25 cellular contexts compared by ENCODE assay signal in genomic region chr11:13405220-13405619, GRCh38. TPM values are rescaled to one million over a fixed set of nuclear protein-coding genes. Genes with fewer than 3 reads are reported as not detected.
A peak's percentile ranks its signal among the peaks of the same experiment; 100 is the strongest.
DNase-seq lines count a peak whose midpoint lies in the region; ATAC-seq, FAIRE-seq and TF ChIP-seq lines count a peak whose summit lies in the region.
"Had no signal": no experiment of that assay in that cellular context is flagged by ENCODE, and none has a peak within 500 bp of the region (broad histone marks: within the 10 kb centered on the region; RNA-seq: fewer than 3 reads in every experiment).

No MANE protein-coding gene starts in this region.

- H3K36me3 ChIP-seq in colonic mucosa: no peaks in the 10 kb centered on the region
- H3K36me3 ChIP-seq in mucosa of descending colon (ENCODE audit: low read depth): no peaks in the 10 kb centered on the region
- peaks cover 0 to 13% (median 4%) of the 10 kb centered on the region in 4 donors for H3K36me3 ChIP-seq in transverse colon
- H3K36me3 ChIP-seq: BE2C had no signal

- H3K4me1 ChIP-seq in colonic mucosa (no peaks in the 10 kb centered on the region), mucosa of descending colon (ENCODE audit: low read depth) (peaks cover 3% of the 10 kb centered on the region), transverse colon (peaks cover 0 to 18% (median 5%) of the 10 kb centered on the region in 4 donors)
- H3K4me1 ChIP-seq: BE2C, BLaER1 had no signal

- in situ Hi-C loops in transverse colon (cut with MboI; ENCODE audit: low pct_ligation_motif_present in 1 of 4, low pct_unique_long_range_greater_than_20kb in 1 of 4, low sequenced_read_pairs in 3 of 4): no loop called here

- no peak for TF ChIP-seq CTCF in colonic mucosa (IDR thresholded peaks at IDR 0.05)
- TF ChIP-seq CTCF in mucosa of descending colon (IDR thresholded peaks at IDR 0.05): no peak
- peak in 1 of 5 experiments; percentile 12 for TF ChIP-seq CTCF in transverse colon (IDR thresholded peaks at IDR 0.05)

- TF ChIP-seq POLR2A in GM12892 (IDR thresholded peaks at IDR 0.05; ENCODE audit: low read depth, low read length) (no peak), transverse colon (IDR thresholded peaks at IDR 0.05) (no peak)

- intact Hi-C loops in colonic mucosa (cut with DNase I) (no loop called here), mucosa of descending colon (cut with DNase I, micrococcal nuclease) (no loop called here), transverse colon (cut with DNase I; ENCODE audit: low total_unique reads) (no loop called here)

- FAIRE-seq in GM12892 (lab: Jason Lieb, UNC): peak; percentile 51
- FAIRE-seq: A204.1, GM12878 had no signal

- H3K27ac ChIP-seq in colonic mucosa (no peak overlapping the region), transverse colon (peak overlapping the region in 2 of 4 donors; percentile 4 to 38)
- H3K27ac ChIP-seq: BLaER1 had no signal

- TF ChIP-seq EP300 in transverse colon (IDR thresholded peaks at IDR 0.05; ENCODE audit: low read depth): no peak

- WGBS in transverse colon (ENCODE audit: low coverage in 1 of 2), 2 donors: 69% methylated on average over 4 of the region's 4 CpGs

- H3K27me3 ChIP-seq in colonic mucosa (no peaks in the 10 kb centered on the region), transverse colon (no peaks in the 10 kb centered on the region)
- H3K27me3 ChIP-seq: BE2C, BLaER1 had no signal

- no peak for DNase-seq in GM12892 (ENCODE audit: insufficient read length)
- peak; percentile 49 for DNase-seq in colonic mucosa
- peak in 1 of 3 donors; percentile 84 for DNase-seq in mucosa of descending colon
- DNase-seq in transverse colon: peak; percentile 48
- DNase-seq in hepatic stellate cell (ENCODE audit: low spot score): no peak
- DNase-seq: 8988T; ACHN; BE2C; C1 segment of cervical spinal cord; CD4-positive, alpha-beta memory T cell; CD4-positive, CD25-positive, alpha-beta regulatory T cell; CD8-positive, alpha-beta memory T cell; COR-L47; DMS 273 treated with DMSO at 0.1 percent for 48 hours; DMS153; DMS53; DMS79; DND-41; GDM1 had no signal

- H3K9me3 ChIP-seq in colonic mucosa (no peaks in the 10 kb centered on the region), mucosa of descending colon (no peaks in the 10 kb centered on the region), transverse colon (no peaks in the 10 kb centered on the region)
- H3K9me3 ChIP-seq: BE2C had no signal

- H3K4me3 ChIP-seq in colonic mucosa: no peak overlapping the region
- no peak overlapping the region for H3K4me3 ChIP-seq in mucosa of descending colon
- no peak overlapping the region for H3K4me3 ChIP-seq in transverse colon
- H3K4me3 ChIP-seq: BLaER1, GM12878 had no signal

- no peak overlapping the region for H3K9ac ChIP-seq in colonic mucosa (ENCODE audit: low read depth in 2 of 2, low read length in 2 of 2)
- H3K9ac ChIP-seq: BLaER1 had no signal

- peak; percentile 96 for ATAC-seq in mucosa of descending colon
- ATAC-seq in SK-N-SH treated with all-trans-retinoic acid at 6 μM for 48 hours: no peak
- ATAC-seq in GM18861 (IDR thresholded peaks at IDR 0.05; ENCODE audit: unreplicated experiment): no peak
- ATAC-seq in HG02970 (IDR thresholded peaks at IDR 0.05; ENCODE audit: low FRiP score, unreplicated experiment): no peak
- ATAC-seq: GM12878 had no signal

TF ChIP-seq in SK-N-SH treated with all-trans-retinoic acid at 6 μM for 48 hours, 23 proteins besides CTCF, POLR2A, EP300 and RAD21:
- TF ChIP-seq ZNF565 (CRISPR knock-in tag; conservative IDR thresholded peaks at IDR 0.05; ENCODE audit: low read depth): no peak
- TF ChIP-seq CREB5 (CRISPR knock-in tag; IDR thresholded peaks at IDR 0.05; ENCODE audit: low read depth): no peak
- TF ChIP-seq ARNTL (CRISPR knock-in tag; IDR thresholded peaks at IDR 0.05; ENCODE audit: borderline replicate concordance, low read depth): no peak
- TF ChIP-seq TCF4 (CRISPR knock-in tag; IDR thresholded peaks at IDR 0.05; ENCODE audit: borderline replicate concordance): no peak
- TF ChIP-seq ZFP3 (CRISPR knock-in tag; IDR thresholded peaks at IDR 0.05): no peak
- TF ChIP-seq RARB (CRISPR knock-in tag; IDR thresholded peaks at IDR 0.05): no peak
- no peak for TF ChIP-seq ZNF8 (CRISPR knock-in tag; IDR thresholded peaks at IDR 0.05)

RNA-seq across cellular contexts. Expression of gene BTBD10, which starts 57.8 kb away (rescaled TPM):
- polyA plus RNA-seq in GM12892 (2012; ENCODE audit: missing spikeins): 21.4 TPM
- total RNA-seq in colonic mucosa (10 to 100 TPM; 31.8 to 34.5 TPM), mucosa of descending colon (10 to 100 TPM; 28.2 to 37.8 (median 29.5) TPM), transverse colon (10 to 100 TPM in 3 of 4 donors, 1 to 10 TPM in 1; 9.0 to 39.9 (median 32.9) TPM)

Comparison
In these comparisons a context has a peak if more than half of its experiments do, and no peak if none do; other contexts are left out.
1. DNase-seq: peak in colonic mucosa (single experiment) and transverse colon (single experiment); none in GM12892 (single experiment) and hepatic stellate cell (single experiment).